ENCODE assay signal across 1 cellular context in the genomic region with DNA sequence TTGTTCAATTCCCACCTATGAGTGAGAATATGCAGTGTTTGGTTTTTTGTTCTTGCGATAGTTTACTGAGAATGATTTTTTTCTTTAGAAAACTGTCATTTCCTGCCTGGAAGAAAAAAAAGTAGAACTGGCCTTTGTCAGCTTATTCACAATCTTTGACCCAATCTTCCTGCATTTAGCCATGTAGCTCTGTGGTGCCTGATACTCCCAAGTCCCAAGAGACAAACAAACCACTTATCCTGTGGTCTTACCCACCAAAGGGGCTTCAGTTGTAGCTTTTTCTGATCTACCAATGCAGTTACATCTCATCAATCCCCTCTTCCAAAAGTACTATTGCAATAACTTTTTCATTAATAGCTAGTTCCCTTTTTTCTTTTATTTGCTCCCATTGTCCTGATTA.
TF ChIP-seq lines count a peak whose summit lies in the region.

No MANE protein-coding gene starts in this region.

TF ChIP-seq in H1, 55 proteins besides CTCF, POLR2A, EP300 and RAD21 (continued from another document):
- no peak for TF ChIP-seq YY1 (IDR thresholded peaks at IDR 0.05; ENCODE audit: low read depth, low read length)
